Comparison of ENCODE assay signal across 40 cellular contexts in the genomic region with DNA sequence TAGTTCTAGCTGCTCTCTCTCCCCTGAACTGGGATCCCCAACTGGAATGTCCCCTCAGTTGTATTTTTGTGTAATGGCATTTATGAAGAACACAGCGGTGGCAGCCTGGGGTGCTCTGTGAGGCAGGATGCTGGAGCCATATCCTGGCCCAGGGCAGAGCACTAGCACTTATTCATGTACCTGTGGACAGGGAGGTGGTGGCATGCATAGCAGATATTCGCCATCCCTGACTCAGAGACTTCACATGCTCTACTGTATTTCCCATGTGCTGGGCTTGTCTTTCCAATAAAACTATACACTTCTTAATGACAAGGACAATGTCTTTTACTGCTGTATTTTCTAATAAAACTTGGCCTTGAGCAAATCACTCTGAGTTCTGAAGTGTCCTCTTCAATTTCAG.
"Had no signal": no experiment of that assay in that cellular context is flagged by ENCODE, and none has a peak within 500 bp of the region (broad histone marks: within the 10 kb centered on the region; RNA-seq: fewer than 3 reads in every experiment).

No MANE protein-coding gene starts in this region.

- H3K9me3 Mint-ChIP-seq: activated B cell treated with CpG ODN at 0.5 μM for 24 hours; activated CD4-positive, alpha-beta memory T cell treated with anti-CD3 and anti-CD28 coated beads for 36 hours; activated CD4-positive, alpha-beta T cell treated with anti-CD3 and anti-CD28 coated beads, Interleukin-2, amount 10 ng/mL, durations not matched to agents 24 days and 14 days; activated CD8-positive, alpha-beta T cell treated with anti-CD3 and anti-CD28 coated beads for 36 hours; activated naive CD4-positive, alpha-beta T cell treated with anti-CD3 and anti-CD28 coated beads for 36 hours; activated naive CD4-positive, alpha-beta T cell treated with anti-CD3 and anti-CD28 coated beads, Interleukin-2, amount 50 U/mL, for 72 hours; activated naive CD8-positive, alpha-beta T cell treated with anti-CD3 and anti-CD28 coated beads for 36 hours; activated T-cell treated with anti-CD3 and anti-CD28 coated beads, Interleukin-2, amount 50 U/mL, for 4 hours; activated T-cell treated with anti-CD3 and anti-CD28 coated beads, Interleukin-2, amount 50 U/mL, for 72 hours; activated T-helper 1 cell treated with anti-CD3 and anti-CD28 coated beads, Interleukin-12 subunit alpha, Interleukin-12 subunit beta, Interleukin-2, Interleukin-4 antibody, amounts not matched to agents 30 ng/mL and 10 ng/mL and 1 ng/mL, durations not matched to agents 14 hours and 24 hours and 36 hours; activated T-helper 17 cell treated with anti-CD3 and anti-CD28 coated beads, Interleukin-2, amount 50 U/mL, for 72 hours; central memory CD8-positive, alpha-beta T cell; T-helper 1 cell treated with Interleukin-12 subunit alpha and Interleukin-12 subunit beta and Interleukin-4 antibody, amounts not matched to agents 30 μg/mL and 1 μg/mL, for 36 hours; T-helper 2 cell treated with Interferon-gamma antibody and Interleukin-4, amounts not matched to agents 5 μg/mL and 100 μg/mL, for 36 hours had no signal

- H3K4me3 Mint-ChIP-seq: activated B cell treated with CpG ODN at 0.5 μM for 24 hours; activated CD4-positive, alpha-beta memory T cell treated with anti-CD3 and anti-CD28 coated beads for 36 hours; activated CD4-positive, alpha-beta T cell treated with anti-CD3 and anti-CD28 coated beads, Interleukin-2, amount 10 ng/mL, durations not matched to agents 24 days and 14 days; activated CD8-positive, alpha-beta T cell treated with anti-CD3 and anti-CD28 coated beads for 36 hours; activated naive CD4-positive, alpha-beta T cell treated with anti-CD3 and anti-CD28 coated beads for 36 hours; activated naive CD8-positive, alpha-beta T cell treated with anti-CD3 and anti-CD28 coated beads for 36 hours; activated T-cell treated with anti-CD3 and anti-CD28 coated beads, Interleukin-2, amount 50 U/mL, for 4 hours; activated T-cell treated with anti-CD3 and anti-CD28 coated beads, Interleukin-2, amount 50 U/mL, for 72 hours; activated T-helper 1 cell treated with anti-CD3 and anti-CD28 coated beads, Interleukin-12 subunit alpha, Interleukin-12 subunit beta, Interleukin-2, Interleukin-4 antibody, amounts not matched to agents 30 ng/mL and 10 ng/mL and 1 ng/mL, durations not matched to agents 14 hours and 24 hours and 36 hours; activated T-helper 17 cell treated with anti-CD3 and anti-CD28 coated beads, Interleukin-2, amount 50 U/mL, for 72 hours; central memory CD8-positive, alpha-beta T cell; T-helper 1 cell treated with Interleukin-12 subunit alpha and Interleukin-12 subunit beta and Interleukin-4 antibody, amounts not matched to agents 30 μg/mL and 1 μg/mL, for 36 hours; T-helper 2 cell treated with Interferon-gamma antibody and Interleukin-4, amounts not matched to agents 5 μg/mL and 100 μg/mL, for 36 hours had no signal

- ATAC-seq: activated CD8-positive, alpha-beta T cell treated with anti-CD3 and anti-CD28 coated beads for 36 hours; activated naive CD4-positive, alpha-beta T cell treated with anti-CD3 and anti-CD28 coated beads, Interleukin-2, amount 50 U/mL, for 72 hours; activated T-cell treated with anti-CD3 and anti-CD28 coated beads, Interleukin-2, amount 50 U/mL, for 4 hours; activated T-cell treated with anti-CD3 and anti-CD28 coated beads, Interleukin-2, amount 50 U/mL, for 72 hours; activated T-helper 17 cell treated with anti-CD3 and anti-CD28 coated beads, Interleukin-2, amount 50 U/mL, for 72 hours; body of pancreas had no signal

- H3K27ac Mint-ChIP-seq: activated B cell treated with CpG ODN at 0.5 μM for 24 hours; activated CD4-positive, alpha-beta memory T cell treated with anti-CD3 and anti-CD28 coated beads for 36 hours; activated CD4-positive, alpha-beta T cell treated with anti-CD3 and anti-CD28 coated beads, Interleukin-2, amount 10 ng/mL, durations not matched to agents 24 days and 14 days; activated CD8-positive, alpha-beta T cell treated with anti-CD3 and anti-CD28 coated beads for 36 hours; activated naive CD4-positive, alpha-beta T cell treated with anti-CD3 and anti-CD28 coated beads for 36 hours; activated naive CD4-positive, alpha-beta T cell treated with anti-CD3 and anti-CD28 coated beads, Interleukin-2, amount 50 U/mL, for 72 hours; activated naive CD8-positive, alpha-beta T cell treated with anti-CD3 and anti-CD28 coated beads for 36 hours; activated T-cell treated with anti-CD3 and anti-CD28 coated beads, Interleukin-2, amount 50 U/mL, for 72 hours; activated T-helper 1 cell treated with anti-CD3 and anti-CD28 coated beads, Interleukin-12 subunit alpha, Interleukin-12 subunit beta, Interleukin-2, Interleukin-4 antibody, amounts not matched to agents 30 ng/mL and 10 ng/mL and 1 ng/mL, durations not matched to agents 14 hours and 24 hours and 36 hours; activated T-helper 17 cell treated with anti-CD3 and anti-CD28 coated beads, Interleukin-2, amount 50 U/mL, for 72 hours; T-helper 1 cell treated with Interleukin-12 subunit alpha and Interleukin-12 subunit beta and Interleukin-4 antibody, amounts not matched to agents 30 μg/mL and 1 μg/mL, for 36 hours; T-helper 2 cell treated with Interferon-gamma antibody and Interleukin-4, amounts not matched to agents 5 μg/mL and 100 μg/mL, for 36 hours had no signal

- H3K27me3 ChIP-seq: adrenal gland, body of pancreas, brain microvascular endothelial cell, breast epithelium, cardiac muscle cell had no signal

- H3K9me3 ChIP-seq: adrenal gland, body of pancreas, breast epithelium had no signal

- H3K4me1 Mint-ChIP-seq: activated B cell treated with CpG ODN at 0.5 μM for 24 hours; activated CD4-positive, alpha-beta T cell treated with anti-CD3 and anti-CD28 coated beads, Interleukin-2, amount 10 ng/mL, durations not matched to agents 24 days and 14 days; activated naive CD8-positive, alpha-beta T cell treated with anti-CD3 and anti-CD28 coated beads for 36 hours; activated T-helper 17 cell treated with anti-CD3 and anti-CD28 coated beads, Interleukin-2, amount 50 U/mL, for 72 hours; central memory CD8-positive, alpha-beta T cell had no signal

- H3K4me3 ChIP-seq: adrenal gland, body of pancreas, breast epithelium, cardiac muscle cell had no signal

- H3K36me3 Mint-ChIP-seq: activated CD4-positive, alpha-beta memory T cell treated with anti-CD3 and anti-CD28 coated beads for 36 hours; activated naive CD4-positive, alpha-beta T cell treated with anti-CD3 and anti-CD28 coated beads, Interleukin-2, amount 50 U/mL, for 72 hours; activated naive CD8-positive, alpha-beta T cell treated with anti-CD3 and anti-CD28 coated beads for 36 hours had no signal

- FAIRE-seq: astrocyte, TTC549 had no signal

- H3K4me1 ChIP-seq: adrenal gland, body of pancreas, breast epithelium had no signal

- H3K27ac ChIP-seq: adrenal gland, body of pancreas, brain microvascular endothelial cell, breast epithelium, cardiac muscle cell, VCaP had no signal

- H3K27me3 Mint-ChIP-seq: activated B cell treated with CpG ODN at 0.5 μM for 24 hours; activated CD8-positive, alpha-beta T cell treated with anti-CD3 and anti-CD28 coated beads for 36 hours; activated naive CD8-positive, alpha-beta T cell treated with anti-CD3 and anti-CD28 coated beads for 36 hours had no signal

- DNase-seq: activated B cell treated with CpG ODN at 0.5 μM for 24 hours; activated CD4-positive, alpha-beta memory T cell treated with anti-CD3 and anti-CD28 coated beads for 36 hours; activated CD4-positive, alpha-beta T cell treated with anti-CD3 and anti-CD28 coated beads for 4 hours; activated CD4-positive, alpha-beta T cell treated with anti-CD3 and anti-CD28 coated beads, Interleukin-2, amount 10 ng/mL, durations not matched to agents 24 days and 14 days; activated CD4-positive, alpha-beta T cell treated with anti-CD3 and anti-CD28 coated beads, Interleukin-2, amount 50 U/mL, for 1 hour; activated CD4-positive, alpha-beta T cell treated with anti-CD3 and anti-CD28 coated beads, Interleukin-2, amount 50 U/mL, for 4 hours; activated CD4-positive, CD25-positive, alpha-beta regulatory T cell treated with anti-CD3 and anti-CD28 coated beads, Interleukin-2, amount 50 U/mL, for 72 hours; activated CD8-positive, alpha-beta memory T cell treated with anti-CD3 and anti-CD28 coated beads, Interleukin-2, amount 50 U/mL, for 4 hours; activated CD8-positive, alpha-beta T cell treated with anti-CD3 and anti-CD28 coated beads for 36 hours; activated effector memory CD4-positive, alpha-beta T cell treated with anti-CD3 and anti-CD28 coated beads, Interleukin-2, amount 50 U/mL, for 16 hours; activated gamma-delta T cell treated with Interleukin-2 at 50 U/mL for 16 hours; activated naive CD4-positive, alpha-beta T cell; activated naive CD4-positive, alpha-beta T cell treated with anti-CD3 and anti-CD28 coated beads for 36 hours; activated naive CD4-positive, alpha-beta T cell treated with anti-CD3 and anti-CD28 coated beads, Interleukin-2, amount 50 U/mL, for 16 hours; activated naive CD8-positive, alpha-beta T cell treated with anti-CD3 and anti-CD28 coated beads for 36 hours; activated T-cell treated with anti-CD3 and anti-CD28 coated beads for 4 hours; activated T-cell treated with anti-CD3 and anti-CD28 coated beads, Interleukin-2, amount 50 U/mL, for 1 hour; activated T-cell treated with anti-CD3 and anti-CD28 coated beads, Interleukin-2, amount 50 U/mL, for 4 hours; activated T-cell treated with anti-CD3 and anti-CD28 coated beads, Interleukin-2, amount 50 U/mL, for 72 hours; adrenal gland; amniotic stem cell; aorta; body of pancreas; brain microvascular endothelial cell; caudate nucleus; SW 1271; T-helper 1 cell; T-helper 2 cell; T-helper 9 cell had no signal

- H3K36me3 ChIP-seq: adrenal gland, brain microvascular endothelial cell, breast epithelium, cardiac muscle cell had no signal
